29 cellular contexts compared by ENCODE assay signal in the genomic region with DNA sequence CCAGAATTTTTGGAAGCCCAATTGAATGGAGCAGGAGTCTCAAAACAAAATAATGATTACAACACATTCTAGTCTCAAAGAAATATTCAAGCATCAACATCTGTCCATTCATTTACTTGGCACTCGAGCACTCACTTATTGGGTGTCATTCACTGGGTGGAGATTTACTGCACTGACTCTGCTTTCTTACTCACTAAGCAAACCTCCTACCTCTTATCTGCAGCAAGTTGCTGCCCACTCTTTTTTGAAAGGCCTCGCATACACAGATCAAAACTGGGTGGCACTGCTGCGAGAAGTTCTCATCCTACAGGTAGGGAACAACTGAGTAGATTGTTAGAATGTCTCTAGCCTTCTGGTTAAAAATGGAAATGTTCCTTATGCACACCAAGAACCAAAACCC. TPM values are rescaled to one million over a fixed set of nuclear protein-coding genes. Genes with fewer than 3 reads are reported as not detected.
DNase-seq lines count a peak whose midpoint lies in the region; ATAC-seq and TF ChIP-seq lines count a peak whose summit lies in the region.
"Had no signal": no experiment of that assay in that cellular context is flagged by ENCODE, and none has a peak within 500 bp of the region (broad histone marks: within the 10 kb centered on the region; RNA-seq: fewer than 3 reads in every experiment).

No MANE protein-coding gene starts in this region.

- H3K36me3 Mint-ChIP-seq in activated CD8-positive, alpha-beta T cell treated with anti-CD3 and anti-CD28 coated beads for 36 hours (ENCODE audit: low read depth), result no peaks in the 10 kb centered on the region
- no peaks in the 10 kb centered on the region for H3K36me3 Mint-ChIP-seq in activated CD8-positive, alpha-beta T cell treated with anti-CD3 and anti-CD28 coated beads, Interleukin-2, amount 10 ng/mL, durations not matched to agents 7 days and 5 days (ENCODE audit: low read depth)
- no peaks in the 10 kb centered on the region for H3K36me3 Mint-ChIP-seq in T-cell
- H3K36me3 Mint-ChIP-seq: CD8-positive, alpha-beta T cell; type B pancreatic cell had no signal

- no peaks in the 10 kb centered on the region for H4K20me1 ChIP-seq in hepatocyte (ENCODE audit: insufficient read depth, poor library complexity, severe bottlenecking)

- no peak for DNase-seq in activated CD8-positive, alpha-beta T cell treated with anti-CD3 and anti-CD28 coated beads for 36 hours
- no peak for DNase-seq in activated CD8-positive, alpha-beta T cell treated with anti-CD3 and anti-CD28 coated beads, Interleukin-2, amount 10 ng/mL, durations not matched to agents 7 days and 5 days
- DNase-seq in DMS 273 (lab: John Stamatoyannopoulos, UW; ENCODE audit: unreplicated experiment) (peak; percentile 85), amniotic epithelial cell (ENCODE audit: low read depth) (peak; percentile 12), hepatocyte (ENCODE audit: low spot score) (peak; percentile 21), NCI-H1930 (lab: John Stamatoyannopoulos, UW) (no peak), LoVo (ENCODE audit: low spot score) (no peak), T-cell (no peak)
- DNase-seq: activated CD4-positive, alpha-beta T cell treated with anti-CD3 and anti-CD28 coated beads, Interleukin-2, amount 10 ng/mL, durations not matched to agents 24 days and 14 days; activated effector memory CD4-positive, alpha-beta T cell treated with anti-CD3 and anti-CD28 coated beads, Interleukin-2, amount 50 U/mL, for 16 hours; AML-193; CD8-positive, alpha-beta T cell; DMS153; effector CD8-positive, alpha-beta T cell; foreskin keratinocyte; HFFc6; Karpas-422; mammary epithelial cell; right cardiac atrium; RPMI8226 had no signal

- no peak overlapping the region for H3K27ac ChIP-seq in hepatocyte
- H3K27ac ChIP-seq: A549, breast epithelium, foreskin keratinocyte, HL-60, SJSA1 had no signal

- no peaks in the 10 kb centered on the region for H3K9me3 Mint-ChIP-seq in activated CD8-positive, alpha-beta T cell treated with anti-CD3 and anti-CD28 coated beads for 36 hours
- H3K9me3 Mint-ChIP-seq in activated CD8-positive, alpha-beta T cell treated with anti-CD3 and anti-CD28 coated beads, Interleukin-2, amount 10 ng/mL, durations not matched to agents 7 days and 5 days (ENCODE audit: insufficient read depth), result no peaks in the 10 kb centered on the region
- no peaks in the 10 kb centered on the region for H3K9me3 Mint-ChIP-seq in T-cell
- H3K9me3 Mint-ChIP-seq: activated CD4-positive, alpha-beta T cell treated with anti-CD3 and anti-CD28 coated beads, Interleukin-2, amount 10 ng/mL, durations not matched to agents 24 days and 14 days; CD8-positive, alpha-beta T cell; GM23338; HFFc6; neural crest cell; type B pancreatic cell had no signal

- no peak for TF ChIP-seq CTCF in activated CD8-positive, alpha-beta T cell treated with anti-CD3 and anti-CD28 coated beads for 36 hours (IDR thresholded peaks at IDR 0.05)
- no peak for TF ChIP-seq CTCF in hepatocyte (IDR thresholded peaks at IDR 0.05; ENCODE audit: poor library complexity)

- no peak overlapping the region for H3K4me3 ChIP-seq in hepatocyte
- H3K4me3 ChIP-seq: A549, breast epithelium, GM23338, SJSA1 had no signal

- intact Hi-C loops in activated CD8-positive, alpha-beta T cell treated with anti-CD3 and anti-CD28 coated beads for 36 hours (cut with micrococcal nuclease), result no loop called here

- no peaks in the 10 kb centered on the region for H3K4me1 ChIP-seq in hepatocyte (ENCODE audit: insufficient read depth)
- H3K4me1 ChIP-seq: A549, breast epithelium, foreskin keratinocyte, SJSA1 had no signal

- WGBS in hepatocyte (ENCODE audit: low lambda C conversion rate, missing lambda C conversion rate), result 61% methylated on average over 3 of the region's 3 CpGs

- no peaks in the 10 kb centered on the region for H3K79me2 ChIP-seq in hepatocyte

- H3K4me1 Mint-ChIP-seq in activated CD8-positive, alpha-beta T cell treated with anti-CD3 and anti-CD28 coated beads for 36 hours (ENCODE audit: low read depth), result no peaks in the 10 kb centered on the region
- peaks cover 4% of the 10 kb centered on the region for H3K4me1 Mint-ChIP-seq in activated CD8-positive, alpha-beta T cell treated with anti-CD3 and anti-CD28 coated beads, Interleukin-2, amount 10 ng/mL, durations not matched to agents 7 days and 5 days (ENCODE audit: low read depth)
- peaks cover 0 to 2% (median 0%) of the 10 kb centered on the region in 3 donors for H3K4me1 Mint-ChIP-seq in T-cell
- H3K4me1 Mint-ChIP-seq: activated CD4-positive, alpha-beta T cell treated with anti-CD3 and anti-CD28 coated beads, Interleukin-2, amount 10 ng/mL, durations not matched to agents 24 days and 14 days; neural crest cell had no signal

- no peaks in the 10 kb centered on the region for H3K9me2 ChIP-seq in hepatocyte (replicated peaks; ENCODE audit: insufficient read depth)

- no peak overlapping the region for H3K4me2 ChIP-seq in hepatocyte
- H3K4me2 ChIP-seq: A549, GM23338 had no signal

- peak; percentile 53 for ATAC-seq in activated CD8-positive, alpha-beta T cell treated with anti-CD3 and anti-CD28 coated beads for 36 hours
- ATAC-seq in activated CD8-positive, alpha-beta T cell treated with anti-CD3 and anti-CD28 coated beads, Interleukin-2, amount 10 ng/mL, durations not matched to agents 7 days and 5 days, result no peak
- no peak for ATAC-seq in T-cell (replicated peaks in 1 of 4)
- ATAC-seq: A549; CD8-positive, alpha-beta T cell; foreskin keratinocyte; GM23338; right cardiac atrium had no signal

- POLR2A ChIA-PET in activated CD8-positive, alpha-beta T cell treated with anti-CD3 and anti-CD28 coated beads for 36 hours (lab: Charles Lee), result no interaction called here
- POLR2A ChIA-PET in activated CD8-positive, alpha-beta T cell treated with anti-CD3 and anti-CD28 coated beads, Interleukin-2, amount 10 ng/mL, durations not matched to agents 7 days and 5 days (lab: Charles Lee), result no interaction called here
- POLR2A ChIA-PET in T-cell (lab: Charles Lee), result no interaction called here

- CTCF ChIA-PET in activated CD8-positive, alpha-beta T cell treated with anti-CD3 and anti-CD28 coated beads for 36 hours (lab: Charles Lee), result no interaction called here
- CTCF ChIA-PET in activated CD8-positive, alpha-beta T cell treated with anti-CD3 and anti-CD28 coated beads, Interleukin-2, amount 10 ng/mL, durations not matched to agents 7 days and 5 days (lab: Charles Lee), result no interaction called here
- CTCF ChIA-PET in T-cell (lab: Charles Lee), result no interaction called here

- no peaks in the 10 kb centered on the region for H3K27me3 Mint-ChIP-seq in activated CD8-positive, alpha-beta T cell treated with anti-CD3 and anti-CD28 coated beads for 36 hours
- H3K27me3 Mint-ChIP-seq in activated CD8-positive, alpha-beta T cell treated with anti-CD3 and anti-CD28 coated beads, Interleukin-2, amount 10 ng/mL, durations not matched to agents 7 days and 5 days (ENCODE audit: low read depth), result no peaks in the 10 kb centered on the region
- H3K27me3 Mint-ChIP-seq in T-cell, result no peaks in the 10 kb centered on the region
- H3K27me3 Mint-ChIP-seq: type B pancreatic cell had no signal

- no peaks in the 10 kb centered on the region for H3K36me3 ChIP-seq in hepatocyte (replicated peaks; ENCODE audit: insufficient read depth, low read depth)
- H3K36me3 ChIP-seq: breast epithelium, SJSA1 had no signal

- H3K4me3 Mint-ChIP-seq in activated CD8-positive, alpha-beta T cell treated with anti-CD3 and anti-CD28 coated beads for 36 hours, result no peak overlapping the region
- no peak overlapping the region for H3K4me3 Mint-ChIP-seq in activated CD8-positive, alpha-beta T cell treated with anti-CD3 and anti-CD28 coated beads, Interleukin-2, amount 10 ng/mL, durations not matched to agents 7 days and 5 days
- no peak overlapping the region for H3K4me3 Mint-ChIP-seq in T-cell
- H3K4me3 Mint-ChIP-seq: activated CD4-positive, alpha-beta T cell treated with anti-CD3 and anti-CD28 coated beads, Interleukin-2, amount 10 ng/mL, durations not matched to agents 24 days and 14 days; CD8-positive, alpha-beta T cell; GM23338; HFFc6; neural crest cell; type B pancreatic cell had no signal

- H2AFZ ChIP-seq in hepatocyte, result no peak overlapping the region
- H2AFZ ChIP-seq: GM23338 had no signal

- no peaks in the 10 kb centered on the region for H3K27me3 ChIP-seq in hepatocyte
- H3K27me3 ChIP-seq: breast epithelium, foreskin keratinocyte, SJSA1 had no signal

- H3K27ac Mint-ChIP-seq in activated CD8-positive, alpha-beta T cell treated with anti-CD3 and anti-CD28 coated beads for 36 hours, result no peak overlapping the region
- no peak overlapping the region for H3K27ac Mint-ChIP-seq in activated CD8-positive, alpha-beta T cell treated with anti-CD3 and anti-CD28 coated beads, Interleukin-2, amount 10 ng/mL, durations not matched to agents 7 days and 5 days
- no peak overlapping the region for H3K27ac Mint-ChIP-seq in T-cell
- H3K27ac Mint-ChIP-seq: activated CD4-positive, alpha-beta T cell treated with anti-CD3 and anti-CD28 coated beads, Interleukin-2, amount 10 ng/mL, durations not matched to agents 24 days and 14 days; CD8-positive, alpha-beta T cell; GM23338; HFFc6; type B pancreatic cell had no signal

- H3K9me3 ChIP-seq in hepatocyte (ENCODE audit: low read depth), result no peaks in the 10 kb centered on the region
- H3K9me3 ChIP-seq: A549, breast epithelium, SJSA1 had no signal

RNA-seq across cellular contexts. Expression of a gene that starts 18.0 kb away (rescaled TPM):
- total RNA-seq in activated CD8-positive, alpha-beta T cell treated with anti-CD3 and anti-CD28 coated beads for 36 hours, result not detected
- total RNA-seq in activated CD8-positive, alpha-beta T cell treated with anti-CD3 and anti-CD28 coated beads, Interleukin-2, amount 10 ng/mL, durations not matched to agents 7 days and 5 days, result not detected
- total RNA-seq in hepatocyte, result 0.57 TPM in 1 of 2 replicates, not detected in the other
- 0.77 and 1.4 TPM in 2 replicates for polyA plus RNA-seq in hepatocyte
- total RNA-seq in T-cell, result not detected
- total RNA-seq: activated CD4-positive, alpha-beta T cell treated with anti-CD3 and anti-CD28 coated beads, Interleukin-2, amount 10 ng/mL, durations not matched to agents 24 days and 14 days; CD8-positive, alpha-beta T cell; NCI-H460; neural crest cell; T-helper 1 cell treated with Interleukin-12 subunit alpha and Interleukin-12 subunit beta and Interleukin-4 antibody, amounts not matched to agents 30 ng/mL and 1 ng/mL, for 36 hours had no signal

RNA-seq across cellular contexts. Expression of a gene that starts 42.2 kb away (rescaled TPM):
- total RNA-seq in activated CD8-positive, alpha-beta T cell treated with anti-CD3 and anti-CD28 coated beads for 36 hours, result not detected
- total RNA-seq in activated CD8-positive, alpha-beta T cell treated with anti-CD3 and anti-CD28 coated beads, Interleukin-2, amount 10 ng/mL, durations not matched to agents 7 days and 5 days, result not detected
- not detected in 2 replicates for total RNA-seq in hepatocyte
- polyA plus RNA-seq in hepatocyte, result 0.34 TPM in 1 of 2 replicates, not detected in the other
- total RNA-seq in T-cell, result not detected
- total RNA-seq: activated CD4-positive, alpha-beta T cell treated with anti-CD3 and anti-CD28 coated beads, Interleukin-2, amount 10 ng/mL, durations not matched to agents 24 days and 14 days; breast epithelium; CD8-positive, alpha-beta T cell; GM23338; HFFc6; NCI-H460; neural crest cell; right cardiac atrium; SJSA1; T-helper 1 cell treated with Interleukin-12 subunit alpha and Interleukin-12 subunit beta and Interleukin-4 antibody, amounts not matched to agents 30 ng/mL and 1 ng/mL, for 36 hours had no signal
- polyA plus RNA-seq: A549 had no signal

RNA-seq across cellular contexts. Expression of a gene that starts 50.5 kb away (rescaled TPM):
- 10 to 100 TPM; 45.6 to 46.4 TPM for total RNA-seq in activated CD8-positive, alpha-beta T cell treated with anti-CD3 and anti-CD28 coated beads for 36 hours
- total RNA-seq in activated CD8-positive, alpha-beta T cell treated with anti-CD3 and anti-CD28 coated beads, Interleukin-2, amount 10 ng/mL, durations not matched to agents 7 days and 5 days, result 10 to 100 TPM; 52.7 to 61.1 TPM
- total RNA-seq in hepatocyte, result 14.7 and 20.5 TPM in 2 replicates
- polyA plus RNA-seq in hepatocyte, result 33.9 and 38.4 TPM in 2 replicates
- 10 to 100 TPM in 4 of 5 donors, 1 to 10 TPM in 1; 7.0 to 19.4 (median 17.2) TPM for total RNA-seq in T-cell

Comparison
In these comparisons a context has a peak if more than half of its experiments do, and no peak if none do; other contexts are left out.
1. DNase-seq: peak in DMS 273 (single experiment), amniotic epithelial cell (single experiment) and hepatocyte (single experiment); none in activated CD8-positive, alpha-beta T cell treated with anti-CD3 and anti-CD28 coated beads for 36 hours (single experiment), activated CD8-positive, alpha-beta T cell treated with anti-CD3 and anti-CD28 coated beads, Interleukin-2, amount 10 ng/mL, durations not matched to agents 7 days and 5 days (single experiment), NCI-H1930 (0 of 2), LoVo (single experiment) and T-cell (0 of 34).